In the genomic region with DNA sequence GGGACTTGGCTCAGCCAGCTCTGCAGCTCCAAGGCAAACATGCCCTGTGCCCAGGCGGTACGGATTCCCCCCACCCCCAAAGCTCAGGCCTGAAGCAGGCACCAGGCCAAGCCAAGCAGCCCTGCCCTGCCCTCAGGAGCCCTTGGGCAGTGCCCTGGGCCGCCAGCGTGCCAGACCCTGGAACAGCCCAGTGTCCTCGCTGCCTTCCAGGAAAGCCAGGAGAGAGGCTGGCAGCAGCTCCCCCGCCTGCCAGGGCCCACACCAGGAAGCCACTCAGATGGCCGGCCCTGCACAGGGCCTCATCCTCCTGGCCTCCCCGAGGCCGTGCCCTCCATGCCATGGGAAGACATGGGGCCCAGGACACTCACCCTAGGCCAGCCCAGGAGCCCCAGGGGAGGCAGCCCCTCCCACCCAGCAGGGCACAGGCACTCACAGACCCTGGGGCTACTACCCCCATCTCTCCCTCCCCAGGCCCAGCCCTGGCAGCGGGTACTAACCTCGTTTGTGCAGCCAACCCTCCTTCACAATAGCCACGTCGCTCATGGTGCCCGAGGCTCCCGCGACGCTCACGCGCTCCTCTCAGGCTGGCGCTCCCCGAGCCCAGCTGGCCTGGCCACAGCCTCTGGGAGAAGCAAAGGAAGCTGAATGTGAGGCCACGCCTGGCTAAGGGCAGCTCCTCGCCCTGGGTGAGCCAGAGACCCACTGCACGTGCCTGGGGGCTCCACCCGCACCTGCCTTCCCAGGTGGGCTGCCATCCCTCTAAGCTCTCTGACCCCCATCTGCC, we compare ENCODE assay signal across 16 cellular contexts. TPM values are rescaled to one million over a fixed set of nuclear protein-coding genes. Genes with fewer than 3 reads are reported as not detected.
DNase-seq lines count a peak whose midpoint lies in the region; ATAC-seq and TF ChIP-seq lines count a peak whose summit lies in the region.
"Had no signal": no experiment of that assay in that cellular context is flagged by ENCODE, and none has a peak within 500 bp of the region (broad histone marks: within the 10 kb centered on the region; RNA-seq: fewer than 3 reads in every experiment).

No MANE protein-coding gene starts in this region.

- H3K9ac ChIP-seq in mesenchymal stem cell (ENCODE audit: low read length), result no peak overlapping the region
- H3K9ac ChIP-seq: KMS-11 had no signal

- H3K79me1 ChIP-seq in mesenchymal stem cell (replicated peaks; ENCODE audit: low read length, poor library complexity, severe bottlenecking), result peaks cover 25% of the 10 kb centered on the region

- no peak for TF ChIP-seq CTCF in right atrium auricular region (IDR thresholded peaks at IDR 0.05)

- H3K9me3 ChIP-seq in right atrium auricular region (no peaks in the 10 kb centered on the region), mesenchymal stem cell (ENCODE audit: control insufficient read depth, low read length) (no peaks in the 10 kb centered on the region)
- H3K9me3 ChIP-seq: esophagus muscularis mucosa had no signal

- H3K27ac ChIP-seq in right atrium auricular region (no peak overlapping the region), mesenchymal stem cell (ENCODE audit: low read length, poor library complexity, severe bottlenecking) (no peak overlapping the region)
- H3K27ac ChIP-seq: esophagus muscularis mucosa, KMS-11 had no signal

- H2BK120ac ChIP-seq in mesenchymal stem cell (ENCODE audit: low read depth, low read length), result no peak overlapping the region

- H3K27me3 Mint-ChIP-seq in central memory CD8-positive, alpha-beta T cell, result no peaks in the 10 kb centered on the region

- H3K4ac ChIP-seq in mesenchymal stem cell (ENCODE audit: low read depth in 1 of 2, low read length in 2 of 2), result no peak overlapping the region

- H2AK5ac ChIP-seq in mesenchymal stem cell (ENCODE audit: low read length, severe bottlenecking), result no peak overlapping the region

- H3K4me3 ChIP-seq in right atrium auricular region, result no peak overlapping the region
- H3K4me3 ChIP-seq in mesenchymal stem cell (ENCODE audit: insufficient read depth in 1 of 2, low read depth in 1 of 2, low read length in 2 of 2), result no peak overlapping the region

- no peak overlapping the region for H3K14ac ChIP-seq in mesenchymal stem cell (ENCODE audit: low read length in 2 of 2)

- peak overlapping the region; percentile 32 for H3K27ac Mint-ChIP-seq in central memory CD8-positive, alpha-beta T cell (ENCODE audit: low read depth)
- H3K27ac Mint-ChIP-seq: activated T-helper 1 cell treated with anti-CD3 and anti-CD28 coated beads, Interleukin-12 subunit alpha, Interleukin-12 subunit beta, Interleukin-2, Interleukin-4 antibody, amounts not matched to agents 30 ng/mL and 10 ng/mL and 1 ng/mL, durations not matched to agents 14 hours and 24 hours and 36 hours; nephron progenitor cell had no signal

- H3K36me3 ChIP-seq in right atrium auricular region, result peaks cover 18% of the 10 kb centered on the region
- peaks cover 28 to 58% of the 10 kb centered on the region in 2 experiments for H3K36me3 ChIP-seq in mesenchymal stem cell (ENCODE audit: control insufficient read depth in 1 of 2, insufficient read depth in 2 of 2, low read depth in 1 of 2, low read length in 2 of 2)

- no peak overlapping the region for H3K23ac ChIP-seq in mesenchymal stem cell (ENCODE audit: low read length in 2 of 2)

- peak overlapping the region in 1 of 2 experiments; percentile 48 for H3K18ac ChIP-seq in mesenchymal stem cell (ENCODE audit: low read depth in 1 of 2, low read length in 2 of 2)

- peaks cover 13% of the 10 kb centered on the region for H3K36me3 Mint-ChIP-seq in central memory CD8-positive, alpha-beta T cell (ENCODE audit: insufficient read depth)

- no peak overlapping the region for H2BK15ac ChIP-seq in mesenchymal stem cell (ENCODE audit: low read depth, poor library complexity, severe bottlenecking)

- ATAC-seq in Right ventricle myocardium inferior (peak; percentile 73), HG03565 (IDR thresholded peaks at IDR 0.05; ENCODE audit: unreplicated experiment) (no peak)
- no peak for ATAC-seq in central memory CD8-positive, alpha-beta T cell (replicated peaks; ENCODE audit: extremely low read depth, poor library complexity, severe bottlenecking)

- H4K8ac ChIP-seq in mesenchymal stem cell (ENCODE audit: low read length), result no peak overlapping the region

- H3K4me1 Mint-ChIP-seq in central memory CD8-positive, alpha-beta T cell, result peaks cover 42% of the 10 kb centered on the region

- H3K27me3 ChIP-seq in right atrium auricular region (no peaks in the 10 kb centered on the region), mesenchymal stem cell (ENCODE audit: control insufficient read depth in 1 of 2, insufficient read depth in 1 of 2, low read length in 2 of 2) (no peaks in the 10 kb centered on the region)
- H3K27me3 ChIP-seq: esophagus muscularis mucosa had no signal

- no peak overlapping the region for H2BK5ac ChIP-seq in mesenchymal stem cell (ENCODE audit: low read depth, low read length, poor library complexity, severe bottlenecking)

- H3K4me3 Mint-ChIP-seq in central memory CD8-positive, alpha-beta T cell, result peak overlapping the region; percentile 84

- no peaks in the 10 kb centered on the region for H3K9me3 Mint-ChIP-seq in central memory CD8-positive, alpha-beta T cell
- H3K9me3 Mint-ChIP-seq: activated T-helper 1 cell treated with anti-CD3 and anti-CD28 coated beads, Interleukin-12 subunit alpha, Interleukin-12 subunit beta, Interleukin-2, Interleukin-4 antibody, amounts not matched to agents 30 ng/mL and 10 ng/mL and 1 ng/mL, durations not matched to agents 14 hours and 24 hours and 36 hours; nephron progenitor cell had no signal

- intact Hi-C loops in Right ventricle myocardium inferior (cut with DNase I), result no loop called here

- no peak overlapping the region for H2AFZ ChIP-seq in mesenchymal stem cell (ENCODE audit: low read depth, low read length)

- no peak overlapping the region for H2BK12ac ChIP-seq in mesenchymal stem cell (ENCODE audit: low read length in 2 of 2)

- WGBS in mesenchymal stem cell, result 96% methylated on average over 25 of the region's 25 CpGs

- no peak for DNase-seq in Right ventricle myocardium inferior (ENCODE audit: missing footprints)
- DNase-seq in right atrium auricular region (ENCODE audit: low spot score), result no peak
- DNase-seq in central memory CD8-positive, alpha-beta T cell (ENCODE audit: low spot score in 2 of 2), result no peak
- DNase-seq in mesenchymal stem cell, result no peak
- DNase-seq in ecto neural progenitor cell (ENCODE audit: low spot score), result no peak
- DNase-seq in NCI-H2029 treated with DMSO at 0.1 percent for 48 hours (lab: John Stamatoyannopoulos, UW), result no peak
- DNase-seq in SKM-1 treated with dmso at 0.1 percent for 144 hours (lab: John Stamatoyannopoulos, UW; ENCODE audit: unreplicated experiment), result no peak
- DNase-seq: activated CD4-positive, CD25-positive, alpha-beta regulatory T cell; GDM1; SIG-M5; stimulated activated CD8-positive, alpha-beta memory T cell treated with anti-CD3 and anti-CD28 coated beads, Interleukin-4, amount 100 ng/mL, for 48 hours had no signal

- H3K4me2 ChIP-seq in mesenchymal stem cell (ENCODE audit: low read length, poor library complexity, severe bottlenecking), result no peak overlapping the region
- H3K4me2 ChIP-seq: KMS-11 had no signal

- H3K4me1 ChIP-seq in right atrium auricular region (peaks cover 0 to 58% of the 10 kb centered on the region in 2 donors), mesenchymal stem cell (ENCODE audit: control insufficient read depth, insufficient read depth, low read depth, low read length) (peaks cover 54% of the 10 kb centered on the region)

- H4K91ac ChIP-seq in mesenchymal stem cell (ENCODE audit: low read length), result peak overlapping the region; percentile 29

RNA-seq across cellular contexts. Expression of a gene that starts 3.3 kb away (rescaled TPM):
- total RNA-seq in Right ventricle myocardium inferior (134 TPM), right atrium auricular region (10 to 100 TPM; 77.7 to 93.8 TPM)
- 106 TPM for polyA plus RNA-seq in mesenchymal stem cell (2013, experiment 1 of 2)
- 108 TPM for polyA plus RNA-seq in mesenchymal stem cell (2013, experiment 2 of 2)

RNA-seq across cellular contexts. Expression of a gene that starts 8.6 kb away (rescaled TPM):
- total RNA-seq in Right ventricle myocardium inferior, result 5.6 TPM
- total RNA-seq in right atrium auricular region, result 1 to 10 TPM; 8.5 to 9.0 TPM
- polyA plus RNA-seq in mesenchymal stem cell (2013, experiment 1 of 2), result 1.8 TPM
- 1.6 TPM for polyA plus RNA-seq in mesenchymal stem cell (2013, experiment 2 of 2)

RNA-seq across cellular contexts. Expression of a gene that starts 39.3 kb away (rescaled TPM):
- total RNA-seq in Right ventricle myocardium inferior (54.4 TPM), right atrium auricular region (100 to 1,000 TPM; 137 to 238 TPM)
- 68.6 TPM for polyA plus RNA-seq in mesenchymal stem cell (2013, experiment 1 of 2)
- 73.5 TPM for polyA plus RNA-seq in mesenchymal stem cell (2013, experiment 2 of 2)
